ENCODE assay signal across 1 cellular context in the genomic region with DNA sequence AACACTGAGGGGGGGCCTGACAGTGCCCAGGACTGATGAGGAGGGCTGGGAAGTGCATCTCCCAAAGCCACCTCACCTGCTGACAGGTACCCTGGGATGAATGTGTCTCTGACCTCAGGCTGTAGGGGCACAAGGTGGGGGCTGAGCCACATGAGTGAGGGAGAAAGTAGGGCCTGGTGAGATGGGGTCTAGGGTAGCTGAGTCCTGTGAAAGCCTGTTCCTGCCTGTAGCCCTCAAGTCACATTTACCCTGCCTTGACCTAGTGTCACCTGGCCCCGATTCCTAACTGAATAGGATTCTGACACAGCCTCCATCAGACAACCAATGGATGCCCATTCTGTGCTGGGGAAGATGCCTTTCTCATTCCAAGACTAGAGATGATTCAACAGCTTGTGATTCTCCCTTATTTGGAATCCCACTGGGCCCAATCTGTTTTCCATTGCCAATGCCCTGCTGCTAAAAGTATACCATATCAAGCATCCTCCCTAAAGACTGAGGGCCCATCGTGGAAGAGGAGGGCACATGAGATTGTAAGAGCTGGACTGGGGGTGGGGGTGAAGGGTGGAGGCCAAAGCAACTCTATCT.
TF ChIP-seq lines count a peak whose summit lies in the region.

No MANE protein-coding gene starts in this region.

TF ChIP-seq in HepG2, 621 proteins besides CTCF, POLR2A, EP300 and RAD21:
- TF ChIP-seq KLF13 (CRISPR knock-in tag; IDR thresholded peaks at IDR 0.05): no peak
- TF ChIP-seq, protein P1, sequence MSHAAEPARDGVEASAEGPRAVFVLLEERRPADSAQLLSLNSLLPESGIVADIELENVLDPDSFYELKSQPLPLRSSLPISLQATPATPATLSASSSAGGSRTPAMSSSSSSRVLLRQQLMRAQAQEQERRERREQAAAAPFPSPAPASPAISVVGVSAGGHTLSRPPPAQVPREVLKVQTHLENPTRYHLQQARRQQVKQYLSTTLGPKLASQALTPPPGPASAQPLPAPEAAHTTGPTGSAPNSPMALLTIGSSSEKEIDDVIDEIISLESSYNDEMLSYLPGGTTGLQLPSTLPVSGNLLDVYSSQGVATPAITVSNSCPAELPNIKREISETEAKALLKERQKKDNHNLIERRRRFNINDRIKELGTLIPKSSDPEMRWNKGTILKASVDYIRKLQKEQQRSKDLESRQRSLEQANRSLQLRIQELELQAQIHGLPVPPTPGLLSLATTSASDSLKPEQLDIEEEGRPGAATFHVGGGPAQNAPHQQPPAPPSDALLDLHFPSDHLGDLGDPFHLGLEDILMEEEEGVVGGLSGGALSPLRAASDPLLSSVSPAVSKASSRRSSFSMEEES (CRISPR knock-in tag; IDR thresholded peaks at IDR 0.05): no peak
- TF ChIP-seq, protein P2, sequence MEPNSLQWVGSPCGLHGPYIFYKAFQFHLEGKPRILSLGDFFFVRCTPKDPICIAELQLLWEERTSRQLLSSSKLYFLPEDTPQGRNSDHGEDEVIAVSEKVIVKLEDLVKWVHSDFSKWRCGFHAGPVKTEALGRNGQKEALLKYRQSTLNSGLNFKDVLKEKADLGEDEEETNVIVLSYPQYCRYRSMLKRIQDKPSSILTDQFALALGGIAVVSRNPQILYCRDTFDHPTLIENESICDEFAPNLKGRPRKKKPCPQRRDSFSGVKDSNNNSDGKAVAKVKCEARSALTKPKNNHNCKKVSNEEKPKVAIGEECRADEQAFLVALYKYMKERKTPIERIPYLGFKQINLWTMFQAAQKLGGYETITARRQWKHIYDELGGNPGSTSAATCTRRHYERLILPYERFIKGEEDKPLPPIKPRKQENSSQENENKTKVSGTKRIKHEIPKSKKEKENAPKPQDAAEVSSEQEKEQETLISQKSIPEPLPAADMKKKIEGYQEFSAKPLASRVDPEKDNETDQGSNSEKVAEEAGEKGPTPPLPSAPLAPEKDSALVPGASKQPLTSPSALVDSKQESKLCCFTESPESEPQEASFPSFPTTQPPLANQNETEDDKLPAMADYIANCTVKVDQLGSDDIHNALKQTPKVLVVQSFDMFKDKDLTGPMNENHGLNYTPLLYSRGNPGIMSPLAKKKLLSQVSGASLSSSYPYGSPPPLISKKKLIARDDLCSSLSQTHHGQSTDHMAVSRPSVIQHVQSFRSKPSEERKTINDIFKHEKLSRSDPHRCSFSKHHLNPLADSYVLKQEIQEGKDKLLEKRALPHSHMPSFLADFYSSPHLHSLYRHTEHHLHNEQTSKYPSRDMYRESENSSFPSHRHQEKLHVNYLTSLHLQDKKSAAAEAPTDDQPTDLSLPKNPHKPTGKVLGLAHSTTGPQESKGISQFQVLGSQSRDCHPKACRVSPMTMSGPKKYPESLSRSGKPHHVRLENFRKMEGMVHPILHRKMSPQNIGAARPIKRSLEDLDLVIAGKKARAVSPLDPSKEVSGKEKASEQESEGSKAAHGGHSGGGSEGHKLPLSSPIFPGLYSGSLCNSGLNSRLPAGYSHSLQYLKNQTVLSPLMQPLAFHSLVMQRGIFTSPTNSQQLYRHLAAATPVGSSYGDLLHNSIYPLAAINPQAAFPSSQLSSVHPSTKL (CRISPR knock-in tag; IDR thresholded peaks at IDR 0.05): no peak
- no peak for TF ChIP-seq GABPA (IDR thresholded peaks at IDR 0.05; ENCODE audit: low read depth, low read length)
- no peak for TF ChIP-seq GABPA (CRISPR knock-in tag; IDR thresholded peaks at IDR 0.05; ENCODE audit: low read depth)
- TF ChIP-seq ZNF598 (CRISPR knock-in tag; IDR thresholded peaks at IDR 0.05; ENCODE audit: borderline replicate concordance): no peak
- TF ChIP-seq SOX13 (IDR thresholded peaks at IDR 0.05): no peak
- TF ChIP-seq SOX13 (CRISPR knock-in tag; conservative IDR thresholded peaks at IDR 0.05 in 1 of 2, IDR thresholded peaks at IDR 0.05 in 1 of 2): no peak
- TF ChIP-seq, protein P3, sequence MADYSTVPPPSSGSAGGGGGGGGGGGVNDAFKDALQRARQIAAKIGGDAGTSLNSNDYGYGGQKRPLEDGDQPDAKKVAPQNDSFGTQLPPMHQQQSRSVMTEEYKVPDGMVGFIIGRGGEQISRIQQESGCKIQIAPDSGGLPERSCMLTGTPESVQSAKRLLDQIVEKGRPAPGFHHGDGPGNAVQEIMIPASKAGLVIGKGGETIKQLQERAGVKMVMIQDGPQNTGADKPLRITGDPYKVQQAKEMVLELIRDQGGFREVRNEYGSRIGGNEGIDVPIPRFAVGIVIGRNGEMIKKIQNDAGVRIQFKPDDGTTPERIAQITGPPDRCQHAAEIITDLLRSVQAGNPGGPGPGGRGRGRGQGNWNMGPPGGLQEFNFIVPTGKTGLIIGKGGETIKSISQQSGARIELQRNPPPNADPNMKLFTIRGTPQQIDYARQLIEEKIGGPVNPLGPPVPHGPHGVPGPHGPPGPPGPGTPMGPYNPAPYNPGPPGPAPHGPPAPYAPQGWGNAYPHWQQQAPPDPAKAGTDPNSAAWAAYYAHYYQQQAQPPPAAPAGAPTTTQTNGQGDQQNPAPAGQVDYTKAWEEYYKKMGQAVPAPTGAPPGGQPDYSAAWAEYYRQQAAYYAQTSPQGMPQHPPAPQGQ (CRISPR knock-in tag; IDR thresholded peaks at IDR 0.05; ENCODE audit: borderline replicate concordance): no peak
- TF ChIP-seq, protein P4, sequence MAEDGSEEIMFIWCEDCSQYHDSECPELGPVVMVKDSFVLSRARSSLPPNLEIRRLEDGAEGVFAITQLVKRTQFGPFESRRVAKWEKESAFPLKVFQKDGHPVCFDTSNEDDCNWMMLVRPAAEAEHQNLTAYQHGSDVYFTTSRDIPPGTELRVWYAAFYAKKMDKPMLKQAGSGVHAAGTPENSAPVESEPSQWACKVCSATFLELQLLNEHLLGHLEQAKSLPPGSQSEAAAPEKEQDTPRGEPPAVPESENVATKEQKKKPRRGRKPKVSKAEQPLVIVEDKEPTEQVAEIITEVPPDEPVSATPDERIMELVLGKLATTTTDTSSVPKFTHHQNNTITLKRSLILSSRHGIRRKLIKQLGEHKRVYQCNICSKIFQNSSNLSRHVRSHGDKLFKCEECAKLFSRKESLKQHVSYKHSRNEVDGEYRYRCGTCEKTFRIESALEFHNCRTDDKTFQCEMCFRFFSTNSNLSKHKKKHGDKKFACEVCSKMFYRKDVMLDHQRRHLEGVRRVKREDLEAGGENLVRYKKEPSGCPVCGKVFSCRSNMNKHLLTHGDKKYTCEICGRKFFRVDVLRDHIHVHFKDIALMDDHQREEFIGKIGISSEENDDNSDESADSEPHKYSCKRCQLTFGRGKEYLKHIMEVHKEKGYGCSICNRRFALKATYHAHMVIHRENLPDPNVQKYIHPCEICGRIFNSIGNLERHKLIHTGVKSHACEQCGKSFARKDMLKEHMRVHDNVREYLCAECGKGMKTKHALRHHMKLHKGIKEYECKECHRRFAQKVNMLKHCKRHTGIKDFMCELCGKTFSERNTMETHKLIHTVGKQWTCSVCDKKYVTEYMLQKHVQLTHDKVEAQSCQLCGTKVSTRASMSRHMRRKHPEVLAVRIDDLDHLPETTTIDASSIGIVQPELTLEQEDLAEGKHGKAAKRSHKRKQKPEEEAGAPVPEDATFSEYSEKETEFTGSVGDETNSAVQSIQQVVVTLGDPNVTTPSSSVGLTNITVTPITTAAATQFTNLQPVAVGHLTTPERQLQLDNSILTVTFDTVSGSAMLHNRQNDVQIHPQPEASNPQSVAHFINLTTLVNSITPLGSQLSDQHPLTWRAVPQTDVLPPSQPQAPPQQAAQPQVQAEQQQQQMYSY (CRISPR knock-in tag; IDR thresholded peaks at IDR 0.05): no peak
- no peak for TF ChIP-seq GPN1 (CRISPR knock-in tag; IDR thresholded peaks at IDR 0.05; ENCODE audit: borderline replicate concordance)
- TF ChIP-seq MAFG (CRISPR knock-in tag; IDR thresholded peaks at IDR 0.05): no peak
- TF ChIP-seq SAP130 (CRISPR knock-in tag; IDR thresholded peaks at IDR 0.05; ENCODE audit: low read depth): no peak
- TF ChIP-seq ZMYM4 (CRISPR knock-in tag; IDR thresholded peaks at IDR 0.05): no peak
- TF ChIP-seq, protein P5, sequence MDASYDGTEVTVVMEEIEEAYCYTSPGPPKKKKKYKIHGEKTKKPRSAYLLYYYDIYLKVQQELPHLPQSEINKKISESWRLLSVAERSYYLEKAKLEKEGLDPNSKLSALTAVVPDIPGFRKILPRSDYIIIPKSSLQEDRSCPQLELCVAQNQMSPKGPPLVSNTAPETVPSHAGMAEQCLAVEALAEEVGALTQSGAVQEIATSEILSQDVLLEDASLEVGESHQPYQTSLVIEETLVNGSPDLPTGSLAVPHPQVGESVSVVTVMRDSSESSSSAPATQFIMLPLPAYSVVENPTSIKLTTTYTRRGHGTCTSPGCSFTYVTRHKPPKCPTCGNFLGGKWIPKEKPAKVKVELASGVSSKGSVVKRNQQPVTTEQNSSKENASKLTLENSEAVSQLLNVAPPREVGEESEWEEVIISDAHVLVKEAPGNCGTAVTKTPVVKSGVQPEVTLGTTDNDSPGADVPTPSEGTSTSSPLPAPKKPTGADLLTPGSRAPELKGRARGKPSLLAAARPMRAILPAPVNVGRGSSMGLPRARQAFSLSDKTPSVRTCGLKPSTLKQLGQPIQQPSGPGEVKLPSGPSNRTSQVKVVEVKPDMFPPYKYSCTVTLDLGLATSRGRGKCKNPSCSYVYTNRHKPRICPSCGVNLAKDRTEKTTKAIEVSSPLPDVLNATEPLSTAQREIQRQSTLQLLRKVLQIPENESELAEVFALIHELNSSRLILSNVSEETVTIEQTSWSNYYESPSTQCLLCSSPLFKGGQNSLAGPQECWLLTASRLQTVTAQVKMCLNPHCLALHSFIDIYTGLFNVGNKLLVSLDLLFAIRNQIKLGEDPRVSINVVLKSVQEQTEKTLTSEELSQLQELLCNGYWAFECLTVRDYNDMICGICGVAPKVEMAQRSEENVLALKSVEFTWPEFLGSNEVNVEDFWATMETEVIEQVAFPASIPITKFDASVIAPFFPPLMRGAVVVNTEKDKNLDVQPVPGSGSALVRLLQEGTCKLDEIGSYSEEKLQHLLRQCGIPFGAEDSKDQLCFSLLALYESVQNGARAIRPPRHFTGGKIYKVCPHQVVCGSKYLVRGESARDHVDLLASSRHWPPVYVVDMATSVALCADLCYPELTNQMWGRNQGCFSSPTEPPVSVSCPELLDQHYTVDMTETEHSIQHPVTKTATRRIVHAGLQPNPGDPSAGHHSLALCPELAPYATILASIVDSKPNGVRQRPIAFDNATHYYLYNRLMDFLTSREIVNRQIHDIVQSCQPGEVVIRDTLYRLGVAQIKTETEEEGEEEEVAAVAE (CRISPR knock-in tag; IDR thresholded peaks at IDR 0.05; ENCODE audit: borderline replicate concordance): no peak
- no peak for TF ChIP-seq FOXC1 (CRISPR knock-in tag; IDR thresholded peaks at IDR 0.05; ENCODE audit: borderline replicate concordance)
- TF ChIP-seq PAF1 (CRISPR knock-in tag; IDR thresholded peaks at IDR 0.05): no peak
- TF ChIP-seq SMAD3 (CRISPR knock-in tag; IDR thresholded peaks at IDR 0.05): no peak
- no peak for TF ChIP-seq PLRG1 (conservative IDR thresholded peaks at IDR 0.05)
- no peak for TF ChIP-seq ARNT2 (CRISPR knock-in tag; IDR thresholded peaks at IDR 0.05; ENCODE audit: low read depth)
- no peak for TF ChIP-seq ZNF510 (CRISPR knock-in tag; IDR thresholded peaks at IDR 0.05; ENCODE audit: low read depth)
